In the genomic region with DNA sequence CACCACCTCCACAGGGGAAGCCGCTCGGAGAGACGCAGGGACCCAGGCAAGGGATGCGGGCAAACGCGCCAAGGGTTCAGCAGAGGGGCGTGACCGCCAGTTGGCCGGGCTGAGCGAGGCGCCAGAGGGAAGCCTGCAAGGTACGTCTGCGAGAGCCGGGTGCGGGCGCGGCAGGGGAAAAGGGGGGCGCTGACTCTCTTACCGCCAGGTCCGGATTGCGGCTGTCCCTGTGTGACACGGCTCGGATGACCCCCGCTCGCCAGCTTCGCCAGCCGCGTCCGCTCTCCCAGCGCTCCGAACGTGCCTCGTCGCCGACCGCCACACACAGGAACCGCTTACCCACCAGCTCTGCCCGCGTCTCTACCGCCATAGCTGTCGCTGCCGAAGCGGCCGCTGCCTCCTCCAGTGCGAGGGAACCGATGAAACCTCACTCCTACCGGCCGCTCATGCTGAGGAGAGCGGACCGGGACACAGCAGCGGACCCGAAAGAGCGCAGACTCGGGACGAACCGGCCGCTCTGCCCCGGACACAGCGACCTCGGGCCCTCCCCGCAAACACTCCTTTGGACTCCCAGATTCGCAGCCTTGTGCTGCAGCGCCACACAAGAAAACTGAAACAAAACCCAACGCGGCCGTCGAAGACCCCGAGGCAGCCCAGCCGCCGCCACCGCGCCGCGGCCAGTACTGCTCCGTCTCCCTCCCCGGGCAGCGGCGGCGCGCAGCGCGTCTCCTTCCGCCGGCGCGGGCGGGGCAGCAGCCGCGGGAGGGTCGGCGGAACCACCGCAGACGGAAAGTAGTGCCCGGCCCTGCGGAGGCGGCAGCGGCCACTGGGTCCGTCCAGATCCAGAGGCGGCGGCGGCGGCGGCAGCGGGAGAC, we compare ENCODE assay signal across 1 cellular context.
TF ChIP-seq lines count a peak whose summit lies in the region.

A gene with protein sequence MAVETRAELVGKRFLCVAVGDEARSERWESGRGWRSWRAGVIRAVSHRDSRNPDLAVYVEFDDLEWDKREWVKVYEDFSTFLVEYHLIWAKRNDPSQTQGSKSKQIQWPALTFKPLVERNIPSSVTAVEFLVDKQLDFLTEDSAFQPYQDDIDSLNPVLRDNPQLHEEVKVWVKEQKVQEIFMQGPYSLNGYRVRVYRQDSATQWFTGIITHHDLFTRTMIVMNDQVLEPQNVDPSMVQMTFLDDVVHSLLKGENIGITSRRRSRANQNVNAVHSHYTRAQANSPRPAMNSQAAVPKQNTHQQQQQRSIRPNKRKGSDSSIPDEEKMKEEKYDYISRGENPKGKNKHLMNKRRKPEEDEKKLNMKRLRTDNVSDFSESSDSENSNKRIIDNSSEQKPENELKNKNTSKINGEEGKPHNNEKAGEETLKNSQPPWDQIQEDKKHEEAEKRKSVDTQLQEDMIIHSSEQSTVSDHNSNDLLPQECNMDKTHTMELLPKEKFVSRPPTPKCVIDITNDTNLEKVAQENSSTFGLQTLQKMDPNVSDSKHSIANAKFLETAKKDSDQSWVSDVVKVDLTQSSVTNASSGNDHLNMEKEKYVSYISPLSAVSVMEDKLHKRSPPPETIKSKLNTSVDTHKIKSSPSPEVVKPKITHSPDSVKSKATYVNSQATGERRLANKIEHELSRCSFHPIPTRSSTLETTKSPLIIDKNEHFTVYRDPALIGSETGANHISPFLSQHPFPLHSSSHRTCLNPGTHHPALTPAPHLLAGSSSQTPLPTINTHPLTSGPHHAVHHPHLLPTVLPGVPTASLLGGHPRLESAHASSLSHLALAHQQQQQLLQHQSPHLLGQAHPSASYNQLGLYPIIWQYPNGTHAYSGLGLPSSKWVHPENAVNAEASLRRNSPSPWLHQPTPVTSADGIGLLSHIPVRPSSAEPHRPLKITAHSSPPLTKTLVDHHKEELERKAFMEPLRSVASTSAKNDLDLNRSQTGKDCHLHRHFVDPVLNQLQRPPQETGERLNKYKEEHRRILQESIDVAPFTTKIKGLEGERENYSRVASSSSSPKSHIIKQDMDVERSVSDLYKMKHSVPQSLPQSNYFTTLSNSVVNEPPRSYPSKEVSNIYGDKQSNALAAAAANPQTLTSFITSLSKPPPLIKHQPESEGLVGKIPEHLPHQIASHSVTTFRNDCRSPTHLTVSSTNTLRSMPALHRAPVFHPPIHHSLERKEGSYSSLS (N-terminal part only) (minus strand): TSS at position 685 of the 875 bp plus-strand sequence. CDS start 315 bp downstream, at position 370.

TF ChIP-seq in K562, 482 proteins besides CTCF, POLR2A, EP300 and RAD21 (continued from another document and continues in another):
- TF ChIP-seq ZNF124 (CRISPR knock-in tag; IDR thresholded peaks at IDR 0.05) (0 out of 2 replicates have a peak, but pooled peaks have one; percentile 29), KAT8 (IDR thresholded peaks at IDR 0.05; ENCODE audit: low read depth) (no peak), ZNF764 (CRISPR knock-in tag; IDR thresholded peaks at IDR 0.05; ENCODE audit: low read depth) (no peak), NBN (IDR thresholded peaks at IDR 0.05; ENCODE audit: low read depth) (no peak), ZNF445 (CRISPR knock-in tag; IDR thresholded peaks at IDR 0.05; ENCODE audit: low read depth) (no peak), E2F3 (CRISPR knock-in tag; IDR thresholded peaks at IDR 0.05) (no peak), POLR3G (IDR thresholded peaks at IDR 0.05; ENCODE audit: extremely low read depth, insufficient read length, insufficient replicate concordance) (no peak), DNMT1 (IDR thresholded peaks at IDR 0.05) (no peak), HNRNPL (IDR thresholded peaks at IDR 0.05; ENCODE audit: low read depth, low read length) (peak; percentile 32; the same call in 1 of the 2 replicates), ZNF282 (CRISPR knock-in tag; IDR thresholded peaks at IDR 0.05) (peak; percentile 20; the same call in 1 of the 2 replicates), ZNF24 (IDR thresholded peaks at IDR 0.05) (peak; percentile 82), RBM15 (IDR thresholded peaks at IDR 0.05; ENCODE audit: insufficient read depth, low read length) (no peak), CTBP1 (IDR thresholded peaks at IDR 0.05; ENCODE audit: borderline replicate concordance) (peak; percentile 94), PML (IDR thresholded peaks at IDR 0.05; ENCODE audit: low read length) (peak; percentile 72; the same call in 1 of the 2 replicates), SIRT6 (IDR thresholded peaks at IDR 0.05; ENCODE audit: low read depth, low read length) (no peak), KLF13 (tag; IDR thresholded peaks at IDR 0.05; ENCODE audit: borderline replicate concordance, low read depth) (peak; percentile 90; the same call in 1 of the 2 replicates), KLF1 (tag; IDR thresholded peaks at IDR 0.05) (no peak), ZNF197 (CRISPR knock-in tag; IDR thresholded peaks at IDR 0.05; ENCODE audit: low read depth) (no peak), KDM4B (IDR thresholded peaks at IDR 0.05; ENCODE audit: borderline replicate concordance in 2 of 2, low read depth in 1 of 2) (peak in 1 of 2 experiments; percentile 39; a peak in 1 of 4 replicates), FOXK2 (conservative IDR thresholded peaks at IDR 0.05 in 1 of 2, IDR thresholded peaks at IDR 0.05 in 1 of 2; ENCODE audit: low read depth in 2 of 2) (0 out of 4 replicates have a peak, but pooled peaks of 1 of the 2 experiments have one; percentile 11), HOXB6 (CRISPR knock-in tag; IDR thresholded peaks at IDR 0.05; ENCODE audit: borderline replicate concordance) (peak; percentile 67; the same call in 1 of the 2 replicates), CREM (IDR thresholded peaks at IDR 0.05; ENCODE audit: low read depth) (peak; percentile 77), RFX1 (IDR thresholded peaks at IDR 0.05) (no peak), KDM2B (CRISPR knock-in tag; IDR thresholded peaks at IDR 0.05) (peak; percentile 42; the same call in 1 of the 2 replicates), CHD2 (IDR thresholded peaks at IDR 0.05; ENCODE audit: low read depth, low read length) (peak; percentile 80), CBFB (CRISPR knock-in tag; IDR thresholded peaks at IDR 0.05) (peak; percentile 92; the same call in 1 of the 2 replicates), ETV1 (tag; conservative IDR thresholded peaks at IDR 0.05; ENCODE audit: low read depth) (peak; percentile 79), ZNF232 (CRISPR knock-in tag; IDR thresholded peaks at IDR 0.05) (peak; percentile 85; the same call in 1 of the 2 replicates), PRPF4 (IDR thresholded peaks at IDR 0.05; ENCODE audit: insufficient read depth, low read depth, low read length, poor library complexity, severe bottlenecking) (peak; percentile 54), HNRNPH1 (optimal IDR thresholded peaks at IDR 0.05; ENCODE audit: low read depth, low read length) (no peak), HMGN3 (IDR thresholded peaks at IDR 0.05; ENCODE audit: borderline replicate concordance, extremely low read depth, insufficient read length, low read depth, low read length) (peak; percentile 80), POLR2G (IDR thresholded peaks at IDR 0.05; ENCODE audit: low read depth, low read length) (peak; percentile 95), KLF6 (CRISPR knock-in tag; IDR thresholded peaks at IDR 0.05; ENCODE audit: borderline replicate concordance) (no peak), HSF4 (CRISPR knock-in tag; IDR thresholded peaks at IDR 0.05; ENCODE audit: borderline replicate concordance) (no peak), ZBTB1 (CRISPR knock-in tag; IDR thresholded peaks at IDR 0.05; ENCODE audit: borderline replicate concordance, low read depth) (peak; percentile 52; the same call in 1 of the 2 replicates), SIN3B (IDR thresholded peaks at IDR 0.05; ENCODE audit: low read depth) (no peak; the same call in 1 of the 2 replicates), PURB (CRISPR knock-in tag; IDR thresholded peaks at IDR 0.05; ENCODE audit: low read depth) (no peak), HCFC1 (IDR thresholded peaks at IDR 0.05; ENCODE audit: low read depth, low read length) (peak; percentile 41; the same call in 1 of the 2 replicates), ZNF143 (CRISPR knock-in tag; IDR thresholded peaks at IDR 0.05) (0 out of 2 replicates have a peak, but pooled peaks have one; percentile 43), EGR1 (conservative IDR thresholded peaks at IDR 0.05) (peak; percentile 87), HIVEP1 (CRISPR knock-in tag; IDR thresholded peaks at IDR 0.05) (no peak), MECOM (CRISPR knock-in tag; IDR thresholded peaks at IDR 0.05) (no peak)
- TF ChIP-seq, protein P1, sequence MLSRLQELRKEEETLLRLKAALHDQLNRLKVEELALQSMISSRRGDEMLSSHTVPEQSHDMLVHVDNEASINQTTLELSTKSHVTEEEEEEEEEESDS (CRISPR knock-in tag; IDR thresholded peaks at IDR 0.05): no peak
- TF ChIP-seq, protein P2, sequence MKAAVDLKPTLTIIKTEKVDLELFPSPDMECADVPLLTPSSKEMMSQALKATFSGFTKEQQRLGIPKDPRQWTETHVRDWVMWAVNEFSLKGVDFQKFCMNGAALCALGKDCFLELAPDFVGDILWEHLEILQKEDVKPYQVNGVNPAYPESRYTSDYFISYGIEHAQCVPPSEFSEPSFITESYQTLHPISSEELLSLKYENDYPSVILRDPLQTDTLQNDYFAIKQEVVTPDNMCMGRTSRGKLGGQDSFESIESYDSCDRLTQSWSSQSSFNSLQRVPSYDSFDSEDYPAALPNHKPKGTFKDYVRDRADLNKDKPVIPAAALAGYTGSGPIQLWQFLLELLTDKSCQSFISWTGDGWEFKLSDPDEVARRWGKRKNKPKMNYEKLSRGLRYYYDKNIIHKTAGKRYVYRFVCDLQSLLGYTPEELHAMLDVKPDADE (conservative IDR thresholded peaks at IDR 0.05; ENCODE audit: control insufficient read depth, low read depth, low read length): peak; percentile 70
- TF ChIP-seq, protein P3, sequence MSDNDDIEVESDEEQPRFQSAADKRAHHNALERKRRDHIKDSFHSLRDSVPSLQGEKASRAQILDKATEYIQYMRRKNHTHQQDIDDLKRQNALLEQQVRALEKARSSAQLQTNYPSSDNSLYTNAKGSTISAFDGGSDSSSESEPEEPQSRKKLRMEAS (CRISPR knock-in tag; IDR thresholded peaks at IDR 0.05): peak; percentile 47; the same call in 1 of the 2 replicates
- TF ChIP-seq, protein P4, sequence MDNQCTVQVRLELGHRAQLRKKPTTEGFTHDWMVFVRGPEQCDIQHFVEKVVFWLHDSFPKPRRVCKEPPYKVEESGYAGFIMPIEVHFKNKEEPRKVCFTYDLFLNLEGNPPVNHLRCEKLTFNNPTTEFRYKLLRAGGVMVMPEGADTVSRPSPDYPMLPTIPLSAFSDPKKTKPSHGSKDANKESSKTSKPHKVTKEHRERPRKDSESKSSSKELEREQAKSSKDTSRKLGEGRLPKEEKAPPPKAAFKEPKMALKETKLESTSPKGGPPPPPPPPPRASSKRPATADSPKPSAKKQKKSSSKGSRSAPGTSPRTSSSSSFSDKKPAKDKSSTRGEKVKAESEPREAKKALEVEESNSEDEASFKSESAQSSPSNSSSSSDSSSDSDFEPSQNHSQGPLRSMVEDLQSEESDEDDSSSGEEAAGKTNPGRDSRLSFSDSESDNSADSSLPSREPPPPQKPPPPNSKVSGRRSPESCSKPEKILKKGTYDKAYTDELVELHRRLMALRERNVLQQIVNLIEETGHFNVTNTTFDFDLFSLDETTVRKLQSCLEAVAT (IDR thresholded peaks at IDR 0.05): peak in 1 of 2 experiments; percentile 79; a peak in 2 of 4 replicates
- TF ChIP-seq, protein P5, sequence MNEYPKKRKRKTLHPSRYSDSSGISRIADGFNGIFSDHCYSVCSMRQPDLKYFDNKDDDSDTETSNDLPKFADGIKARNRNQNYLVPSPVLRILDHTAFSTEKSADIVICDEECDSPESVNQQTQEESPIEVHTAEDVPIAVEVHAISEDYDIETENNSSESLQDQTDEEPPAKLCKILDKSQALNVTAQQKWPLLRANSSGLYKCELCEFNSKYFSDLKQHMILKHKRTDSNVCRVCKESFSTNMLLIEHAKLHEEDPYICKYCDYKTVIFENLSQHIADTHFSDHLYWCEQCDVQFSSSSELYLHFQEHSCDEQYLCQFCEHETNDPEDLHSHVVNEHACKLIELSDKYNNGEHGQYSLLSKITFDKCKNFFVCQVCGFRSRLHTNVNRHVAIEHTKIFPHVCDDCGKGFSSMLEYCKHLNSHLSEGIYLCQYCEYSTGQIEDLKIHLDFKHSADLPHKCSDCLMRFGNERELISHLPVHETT (CRISPR knock-in tag; conservative IDR thresholded peaks at IDR 0.05 in 1 of 2, IDR thresholded peaks at IDR 0.05 in 1 of 2): peak in 1 of 2 experiments; percentile 22; a peak in 1 of 4 replicates
- TF ChIP-seq, protein P6, sequence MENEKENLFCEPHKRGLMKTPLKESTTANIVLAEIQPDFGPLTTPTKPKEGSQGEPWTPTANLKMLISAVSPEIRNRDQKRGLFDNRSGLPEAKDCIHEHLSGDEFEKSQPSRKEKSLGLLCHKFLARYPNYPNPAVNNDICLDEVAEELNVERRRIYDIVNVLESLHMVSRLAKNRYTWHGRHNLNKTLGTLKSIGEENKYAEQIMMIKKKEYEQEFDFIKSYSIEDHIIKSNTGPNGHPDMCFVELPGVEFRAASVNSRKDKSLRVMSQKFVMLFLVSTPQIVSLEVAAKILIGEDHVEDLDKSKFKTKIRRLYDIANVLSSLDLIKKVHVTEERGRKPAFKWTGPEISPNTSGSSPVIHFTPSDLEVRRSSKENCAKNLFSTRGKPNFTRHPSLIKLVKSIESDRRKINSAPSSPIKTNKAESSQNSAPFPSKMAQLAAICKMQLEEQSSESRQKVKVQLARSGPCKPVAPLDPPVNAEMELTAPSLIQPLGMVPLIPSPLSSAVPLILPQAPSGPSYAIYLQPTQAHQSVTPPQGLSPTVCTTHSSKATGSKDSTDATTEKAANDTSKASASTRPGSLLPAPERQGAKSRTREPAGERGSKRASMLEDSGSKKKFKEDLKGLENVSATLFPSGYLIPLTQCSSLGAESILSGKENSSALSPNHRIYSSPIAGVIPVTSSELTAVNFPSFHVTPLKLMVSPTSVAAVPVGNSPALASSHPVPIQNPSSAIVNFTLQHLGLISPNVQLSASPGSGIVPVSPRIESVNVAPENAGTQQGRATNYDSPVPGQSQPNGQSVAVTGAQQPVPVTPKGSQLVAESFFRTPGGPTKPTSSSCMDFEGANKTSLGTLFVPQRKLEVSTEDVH (IDR thresholded peaks at IDR 0.05; ENCODE audit: low read depth, partially characterized antibody): no peak
- TF ChIP-seq, protein P7, sequence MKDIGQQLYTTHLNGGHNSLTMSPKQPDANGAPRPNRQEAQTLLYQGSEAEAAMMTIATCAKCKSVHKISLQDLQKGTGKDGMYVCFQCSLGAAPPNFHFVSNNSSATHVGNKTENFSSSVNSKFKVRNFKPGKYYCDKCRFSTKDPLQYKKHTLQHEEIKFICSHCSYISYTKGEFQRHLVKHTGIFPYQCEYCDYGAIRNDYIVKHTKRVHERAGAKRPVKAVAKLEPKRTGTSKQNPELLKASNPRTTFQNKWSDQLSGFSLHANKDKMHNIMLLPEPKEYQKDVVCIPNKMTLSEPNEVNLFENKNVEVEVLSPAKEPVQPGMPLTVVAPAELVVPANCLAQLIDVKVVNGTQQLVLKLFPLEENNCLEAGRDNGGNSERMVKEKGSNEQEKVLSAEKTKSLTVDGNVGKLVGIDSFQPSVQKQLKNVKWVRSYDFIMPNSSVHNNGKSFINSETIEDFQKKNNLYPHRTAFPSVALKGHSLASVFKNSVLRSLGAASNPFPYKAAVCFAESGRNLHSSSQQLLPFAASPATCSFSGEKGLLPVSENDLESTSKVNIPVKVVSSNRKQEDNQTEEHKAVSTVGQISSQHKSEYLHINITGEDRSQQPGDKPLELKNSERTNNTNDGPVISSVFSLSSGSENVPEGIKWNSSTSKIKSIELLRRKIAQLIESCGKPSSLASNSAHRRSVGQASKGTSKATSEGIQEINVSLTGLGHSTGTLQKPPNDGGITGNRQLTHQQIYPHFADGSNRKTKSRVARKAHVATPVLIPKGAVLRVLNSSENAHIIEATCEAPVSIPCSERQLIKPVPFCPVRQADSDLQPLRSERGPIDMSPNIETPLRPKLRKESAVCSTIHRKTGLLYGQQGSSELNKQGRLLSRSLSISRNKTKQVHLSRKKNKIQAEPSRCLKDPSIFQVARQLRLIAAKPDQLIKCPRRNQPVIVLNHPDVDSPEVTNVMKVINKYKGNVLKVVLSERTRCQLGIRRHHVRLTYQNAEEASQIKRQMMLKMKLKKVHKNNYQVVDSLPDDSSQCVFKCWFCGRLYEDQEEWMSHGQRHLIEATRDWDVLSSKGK (CRISPR knock-in tag; IDR thresholded peaks at IDR 0.05): no peak
